6 cellular contexts compared by ENCODE assay signal in the genomic region with DNA sequence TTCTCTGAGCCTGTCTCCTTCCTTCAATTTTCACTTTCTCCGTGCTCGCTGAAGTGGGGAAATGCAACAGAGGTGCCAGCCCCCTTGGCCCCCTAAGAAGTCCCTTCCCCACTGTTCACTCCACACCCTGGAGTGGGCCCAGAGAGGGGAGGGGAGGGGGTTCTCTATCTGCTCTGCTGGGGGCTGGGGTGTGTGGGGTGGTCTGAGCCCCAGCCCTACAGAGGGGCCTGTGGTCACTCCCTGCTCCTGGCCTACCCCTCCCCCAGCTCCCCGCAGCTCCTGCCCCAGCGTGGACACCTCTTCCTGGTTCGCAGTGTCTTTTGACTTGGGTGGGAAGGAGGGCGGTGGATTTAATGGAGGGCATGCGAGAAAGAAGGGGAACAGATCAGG. TPM values are rescaled to one million over a fixed set of nuclear protein-coding genes. Genes with fewer than 3 reads are reported as not detected.
DNase-seq lines count a peak whose midpoint lies in the region; ATAC-seq and TF ChIP-seq lines count a peak whose summit lies in the region.

No MANE protein-coding gene starts in this region.

- no peaks in the 10 kb centered on the region for H3K27me3 Mint-ChIP-seq in CD4-positive, alpha-beta T cell

- intact Hi-C loops in CD4-positive, alpha-beta T cell (cut with DNase I, micrococcal nuclease), result no loop called here

- peak overlapping the region; percentile 77 to 79 for H3K9ac ChIP-seq in mucosa of rectum (ENCODE audit: low read depth in 1 of 2, low read length in 2 of 2)

- H3K9me3 Mint-ChIP-seq in CD4-positive, alpha-beta T cell, result no peaks in the 10 kb centered on the region

- peaks cover 25% of the 10 kb centered on the region for H3K4me1 Mint-ChIP-seq in CD4-positive, alpha-beta T cell (ENCODE audit: low read depth)

- H3K27me3 ChIP-seq in CD4-positive, alpha-beta T cell (ENCODE audit: control insufficient read depth, insufficient read depth, low read length), result no peaks in the 10 kb centered on the region
- no peaks in the 10 kb centered on the region for H3K27me3 ChIP-seq in mucosa of rectum (ENCODE audit: control insufficient read depth in 2 of 2, insufficient read depth in 2 of 2, low read length in 2 of 2)

- peaks cover 11 to 21% of the 10 kb centered on the region in 2 donors for H3K36me3 ChIP-seq in mucosa of rectum (ENCODE audit: control insufficient read depth in 2 of 2, insufficient read depth in 2 of 2, low read length in 2 of 2)

- peaks cover 28 to 41% of the 10 kb centered on the region in 2 donors for H3K4me1 ChIP-seq in mucosa of rectum (ENCODE audit: control insufficient read depth in 2 of 2, insufficient read depth in 2 of 2, low read length in 2 of 2)

- H3K4me3 ChIP-seq in mucosa of rectum (ENCODE audit: low read length in 2 of 2), result peak overlapping the region; percentile 78 to 81

- peaks cover 5% of the 10 kb centered on the region for H3K36me3 Mint-ChIP-seq in CD4-positive, alpha-beta T cell (ENCODE audit: low read depth)

- H3K27ac ChIP-seq in CD4-positive, alpha-beta T cell (ENCODE audit: low read depth, low read length), result no peak overlapping the region
- H3K27ac ChIP-seq in adipose tissue (ENCODE audit: low read depth, low read length) (peak overlapping the region; percentile 97), mucosa of rectum (ENCODE audit: low read depth in 2 of 2, low read length in 2 of 2) (peak overlapping the region; percentile 87 to 89)

- no peak for TF ChIP-seq CTCF in CD4-positive, alpha-beta T cell (IDR thresholded peaks at IDR 0.05)

- POLR2A ChIA-PET in CD4-positive, alpha-beta T cell (lab: Charles Lee), result interaction anchor here (1.2 to 5.1 kb wide), 2 partner anchors 16 to 31 kb away, joined by 3 to 44 read pairs; partner anchors contain the start of genes PDZD7 and SFXN3

- DNase-seq in CD4-positive, alpha-beta T cell, result no peak
- DNase-seq in NCI-H128 (lab: John Stamatoyannopoulos, UW; ENCODE audit: unreplicated experiment) (no peak), NCI-H187 treated with DMSO at 0.1 percent for 48 hours (lab: John Stamatoyannopoulos, UW) (no peak), T-helper 9 cell (no peak)

- ATAC-seq in CD4-positive, alpha-beta T cell (ENCODE audit: poor library complexity), result no peak

- peak overlapping the region; percentile 91 for H3K4me3 Mint-ChIP-seq in CD4-positive, alpha-beta T cell

- CTCF ChIA-PET in CD4-positive, alpha-beta T cell (lab: Charles Lee), result no interaction called here

- H3K9me3 ChIP-seq in CD4-positive, alpha-beta T cell (ENCODE audit: control insufficient read depth, low read length), result no peaks in the 10 kb centered on the region
- no peaks in the 10 kb centered on the region for H3K9me3 ChIP-seq in mucosa of rectum (ENCODE audit: control insufficient read depth in 2 of 2, low read length in 2 of 2)

- 4 to 44% (median 8%) methylated on average over 7 of the region's 7 CpGs for WGBS in adipose tissue, 3 donors

- peak overlapping the region; percentile 68 for H3K27ac Mint-ChIP-seq in CD4-positive, alpha-beta T cell

RNA-seq across cellular contexts. Expression of gene LZTS2, which starts 1.0 kb away (rescaled TPM):
- total RNA-seq in CD4-positive, alpha-beta T cell, result 1 to 10 TPM; 9.0 to 9.6 TPM
- 100 to 1,000 TPM in 1 of 3 donors, 10 to 100 TPM in 2; 22.4 to 105 (median 91.5) TPM for polyA plus RNA-seq in adipose tissue

RNA-seq across cellular contexts. Expression of gene TWNK, which starts 13.3 kb away (rescaled TPM):
- total RNA-seq in CD4-positive, alpha-beta T cell, result 1 to 10 TPM; 2.7 to 2.8 TPM
- polyA plus RNA-seq in adipose tissue, result 1 to 10 TPM; 3.7 to 9.0 (median 4.9) TPM

RNA-seq across cellular contexts. Expression of gene MRPL43, which starts 13.3 kb away (rescaled TPM):
- 10 to 100 TPM; 28.5 to 31.0 TPM for total RNA-seq in CD4-positive, alpha-beta T cell
- polyA plus RNA-seq in adipose tissue, result 100 to 1,000 TPM in 1 of 3 donors, 10 to 100 TPM in 2; 76.5 to 109 (median 96.3) TPM

RNA-seq across cellular contexts. Expression of gene PDZD7, which starts 30.3 kb away (rescaled TPM):
- 1 to 10 TPM; 1.7 to 3.1 TPM for total RNA-seq in CD4-positive, alpha-beta T cell
- 1 to 10 TPM in 2 of 3 donors, under 1 TPM in 1; 0.25 to 3.3 (median 2.3) TPM for polyA plus RNA-seq in adipose tissue

RNA-seq across cellular contexts. Expression of gene SFXN3, which starts 30.4 kb away (rescaled TPM):
- 10 to 100 TPM; 43.2 to 48.3 TPM for total RNA-seq in CD4-positive, alpha-beta T cell
- polyA plus RNA-seq in adipose tissue, result 10 to 100 TPM; 17.0 to 47.8 (median 27.0) TPM
